ENCODE assay signal across 27 cellular contexts in the genomic region with DNA sequence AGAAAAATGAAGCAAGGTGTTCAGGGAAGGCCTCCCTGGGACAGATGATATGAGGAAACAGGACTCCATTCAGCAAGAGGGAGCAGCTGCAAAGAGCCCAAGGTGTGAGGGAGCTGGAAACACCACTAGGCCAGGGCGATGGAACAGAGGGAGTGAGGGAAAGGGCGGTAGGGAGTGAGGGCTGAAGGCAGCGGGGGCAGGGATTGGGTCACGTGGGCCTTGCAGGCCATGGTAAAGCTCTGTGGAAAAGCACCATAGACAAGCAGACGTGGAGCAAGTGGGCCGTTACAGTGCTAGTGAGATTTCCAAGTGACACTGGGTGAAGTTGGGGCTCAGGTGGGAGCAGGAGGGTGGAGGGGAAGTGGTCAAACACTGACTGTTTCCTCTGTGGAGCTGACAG.
"Had no signal": no experiment of that assay in that cellular context is flagged by ENCODE, and none has a peak within 500 bp of the region (broad histone marks: within the 10 kb centered on the region; RNA-seq: fewer than 3 reads in every experiment).

No MANE protein-coding gene starts in this region.

- ATAC-seq: activated naive CD4-positive, alpha-beta T cell treated with anti-CD3 and anti-CD28 coated beads, Interleukin-2, amount 50 U/mL, for 72 hours; activated naive CD8-positive, alpha-beta T cell treated with anti-CD3 and anti-CD28 coated beads, Interleukin-2, amount 50 U/mL, for 24 hours; activated T-cell treated with anti-CD3 and anti-CD28 coated beads, Interleukin-2, amount 50 U/mL, for 4 hours; SK-N-SH treated with all-trans-retinoic acid at 6 μM for 48 hours had no signal

- H3K4me1 Mint-ChIP-seq: activated B cell treated with CpG ODN at 0.5 μM for 24 hours; activated CD4-positive, alpha-beta T cell treated with anti-CD3 and anti-CD28 coated beads, Interleukin-2, amount 10 ng/mL, durations not matched to agents 24 days and 14 days; activated naive CD8-positive, alpha-beta T cell treated with anti-CD3 and anti-CD28 coated beads, Interleukin-2, amount 50 U/mL, for 24 hours; brain had no signal

- H3K4me3 ChIP-seq: cardiac muscle cell, Peyer's patch, SJCRH30 had no signal

- DNase-seq: activated B cell treated with CpG ODN at 0.5 μM for 24 hours; activated CD4-positive, alpha-beta memory T cell treated with anti-CD3 and anti-CD28 coated beads for 36 hours; activated CD4-positive, alpha-beta T cell treated with anti-CD3 and anti-CD28 coated beads for 1 hour; activated CD4-positive, alpha-beta T cell treated with anti-CD3 and anti-CD28 coated beads, Interleukin-2, amount 10 ng/mL, durations not matched to agents 24 days and 14 days; activated CD8-positive, alpha-beta memory T cell treated with anti-CD3 and anti-CD28 coated beads for 24 hours; activated effector memory CD4-positive, alpha-beta T cell treated with anti-CD3 and anti-CD28 coated beads, Interleukin-2, amount 50 U/mL, for 16 hours; activated naive CD4-positive, alpha-beta T cell treated with Interleukin-2 at 50 U/mL for 16 hours; activated naive CD8-positive, alpha-beta T cell treated with anti-CD3 and anti-CD28 coated beads, Interleukin-2, amount 50 U/mL, for 24 hours; activated T-cell treated with anti-CD3 and anti-CD28 coated beads, Interleukin-2, amount 50 U/mL, for 4 hours; amniotic stem cell; KG1; NCI-H1092; NCI-H1417; NCI-H2029; NCI-H2107; NCI-H510A treated with DMSO at 0.1 percent for 48 hours; NCI-H69; Peyer's patch; Right ventricle myocardium superior; SJCRH30 had no signal

- H3K4me1 ChIP-seq: Peyer's patch, SJCRH30 had no signal

- H3K9me3 Mint-ChIP-seq: activated B cell treated with CpG ODN at 0.5 μM for 24 hours; activated CD4-positive, alpha-beta memory T cell treated with anti-CD3 and anti-CD28 coated beads for 36 hours; activated CD4-positive, alpha-beta T cell treated with anti-CD3 and anti-CD28 coated beads, Interleukin-2, amount 10 ng/mL, durations not matched to agents 24 days and 14 days; activated naive CD4-positive, alpha-beta T cell treated with anti-CD3 and anti-CD28 coated beads, Interleukin-2, amount 50 U/mL, for 72 hours; activated naive CD8-positive, alpha-beta T cell treated with anti-CD3 and anti-CD28 coated beads, Interleukin-2, amount 50 U/mL, for 24 hours; activated T-cell treated with anti-CD3 and anti-CD28 coated beads, Interleukin-2, amount 50 U/mL, for 4 hours; T-helper 1 cell treated with Interleukin-12 subunit alpha and Interleukin-12 subunit beta and Interleukin-4 antibody, amounts not matched to agents 30 μg/mL and 1 μg/mL, for 36 hours had no signal

- H3K4me3 Mint-ChIP-seq: activated B cell treated with CpG ODN at 0.5 μM for 24 hours; activated CD4-positive, alpha-beta memory T cell treated with anti-CD3 and anti-CD28 coated beads for 36 hours; activated CD4-positive, alpha-beta T cell treated with anti-CD3 and anti-CD28 coated beads, Interleukin-2, amount 10 ng/mL, durations not matched to agents 24 days and 14 days; activated naive CD8-positive, alpha-beta T cell treated with anti-CD3 and anti-CD28 coated beads, Interleukin-2, amount 50 U/mL, for 24 hours; activated T-cell treated with anti-CD3 and anti-CD28 coated beads, Interleukin-2, amount 50 U/mL, for 4 hours; brain; T-helper 1 cell treated with Interleukin-12 subunit alpha and Interleukin-12 subunit beta and Interleukin-4 antibody, amounts not matched to agents 30 μg/mL and 1 μg/mL, for 36 hours had no signal

- H3K27me3 ChIP-seq: cardiac muscle cell, Peyer's patch had no signal

- FAIRE-seq: astrocyte had no signal

- H3K36me3 ChIP-seq: cardiac muscle cell, Peyer's patch, SJCRH30 had no signal

- H3K36me3 Mint-ChIP-seq: activated CD4-positive, alpha-beta memory T cell treated with anti-CD3 and anti-CD28 coated beads for 36 hours; activated naive CD4-positive, alpha-beta T cell treated with anti-CD3 and anti-CD28 coated beads, Interleukin-2, amount 50 U/mL, for 72 hours; brain had no signal

- H3K27ac ChIP-seq: cardiac muscle cell, Peyer's patch, RWPE1, SJCRH30 had no signal

- H3K27ac Mint-ChIP-seq: activated B cell treated with CpG ODN at 0.5 μM for 24 hours; activated CD4-positive, alpha-beta memory T cell treated with anti-CD3 and anti-CD28 coated beads for 36 hours; activated CD4-positive, alpha-beta T cell treated with anti-CD3 and anti-CD28 coated beads, Interleukin-2, amount 10 ng/mL, durations not matched to agents 24 days and 14 days; activated naive CD8-positive, alpha-beta T cell treated with anti-CD3 and anti-CD28 coated beads, Interleukin-2, amount 50 U/mL, for 24 hours; brain; T-helper 1 cell treated with Interleukin-12 subunit alpha and Interleukin-12 subunit beta and Interleukin-4 antibody, amounts not matched to agents 30 μg/mL and 1 μg/mL, for 36 hours had no signal

- H3K9me3 ChIP-seq: Peyer's patch, SJCRH30 had no signal
